8 cellular contexts compared by ENCODE assay signal in the genomic region with DNA sequence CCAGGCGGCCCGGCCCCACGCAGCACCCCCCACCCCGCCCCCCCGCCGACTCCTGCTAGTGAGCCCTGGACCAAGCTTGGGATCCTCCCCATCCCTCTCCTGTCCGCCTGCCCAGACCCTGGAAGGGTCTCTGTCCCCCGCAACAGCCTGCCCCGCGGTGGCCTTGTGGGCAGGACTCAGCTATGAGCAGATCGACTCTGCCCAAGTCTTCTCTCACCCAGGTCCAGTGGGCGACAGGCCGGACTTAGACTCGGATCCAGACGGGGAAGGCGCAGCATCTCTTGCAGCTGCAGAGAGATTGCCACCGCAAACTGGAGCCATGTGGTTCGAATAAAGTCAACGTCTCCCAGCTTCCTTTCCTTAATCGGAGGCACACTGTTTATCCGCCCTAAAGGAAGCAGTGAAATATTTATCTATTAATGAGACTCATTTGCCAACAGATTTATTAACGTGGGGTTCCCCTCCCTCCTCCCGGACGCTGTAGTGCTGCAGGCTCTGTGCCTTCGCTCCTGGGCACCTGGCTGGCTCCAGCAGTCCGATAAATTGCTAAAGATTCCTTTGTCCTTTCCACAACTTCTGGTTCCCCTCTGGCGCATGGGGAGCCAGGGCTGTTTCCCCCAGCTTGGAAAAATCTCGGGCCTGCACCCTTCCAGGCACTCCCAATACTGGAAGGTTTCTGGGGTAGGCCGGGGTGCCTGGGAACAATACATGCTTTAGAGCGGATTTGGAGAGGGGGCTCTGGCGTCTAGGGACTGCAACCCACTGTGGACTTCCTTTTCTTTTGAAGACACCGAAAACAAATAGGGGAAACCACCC. TPM values are rescaled to one million over a fixed set of nuclear protein-coding genes. Genes with fewer than 3 reads are reported as not detected.
A peak's percentile ranks its signal among the peaks of the same experiment; 100 is the strongest.
DNase-seq lines count a peak whose midpoint lies in the region; ATAC-seq and TF ChIP-seq lines count a peak whose summit lies in the region.
"Had no signal": no experiment of that assay in that cellular context is flagged by ENCODE, and none has a peak within 500 bp of the region (broad histone marks: within the 10 kb centered on the region; RNA-seq: fewer than 3 reads in every experiment).

No MANE protein-coding gene starts in this region.

- H3K4me2 ChIP-seq in Loucy (ENCODE audit: low read depth, low read length, poor library complexity, severe bottlenecking): peak overlapping the region; percentile 91

- no peaks in the 10 kb centered on the region for H3K9me3 ChIP-seq in Loucy (ENCODE audit: insufficient read depth, low read depth, low read length)
- H3K9me3 ChIP-seq in colonic mucosa: no peaks in the 10 kb centered on the region

- H3K27me3 ChIP-seq in Loucy (ENCODE audit: insufficient read depth, low read length, poor library complexity, severe bottlenecking) (peaks cover 6% of the 10 kb centered on the region), colonic mucosa (peaks cover 4% of the 10 kb centered on the region)

- peaks cover 5% of the 10 kb centered on the region; the same call in 1 of the 2 replicates for H3F3A ChIP-seq in Loucy (ENCODE audit: low read depth)

- DNase-seq in colonic mucosa: no peak
- no peak for DNase-seq in skeletal muscle cell (ENCODE audit: low read depth)
- no peak for DNase-seq in dedifferentiated amniotic fluid mesenchymal stem cell (ENCODE audit: extremely low spot score)

- TF ChIP-seq CTCF in Loucy (conservative IDR thresholded peaks at IDR 0.05; ENCODE audit: low read length) (no peak), colonic mucosa (IDR thresholded peaks at IDR 0.05) (no peak)

- H3K36me3 ChIP-seq in Loucy (ENCODE audit: insufficient read depth, low read length) (0 out of 2 replicates have a peak, but pooled peaks cover 3% of the 10 kb centered on the region), colonic mucosa (no peaks in the 10 kb centered on the region)

- intact Hi-C loops in colonic mucosa (cut with DNase I): no loop called here

- no peaks in the 10 kb centered on the region for H3K9me2 ChIP-seq in Loucy (replicated peaks; ENCODE audit: low read depth, low read length)

- peaks cover 98% of the 10 kb centered on the region for H3K79me2 ChIP-seq in Loucy (ENCODE audit: insufficient read depth, low read length)

- peaks cover 29% of the 10 kb centered on the region for H3K4me1 ChIP-seq in Loucy (ENCODE audit: insufficient read depth, low read length, poor library complexity, severe bottlenecking)
- H3K4me1 ChIP-seq in colonic mucosa: peaks cover 16% of the 10 kb centered on the region

- peak overlapping the region; percentile 94 for H3K4me3 ChIP-seq in Loucy (ENCODE audit: low read length, poor library complexity, severe bottlenecking)
- H3K4me3 ChIP-seq in colonic mucosa: peak overlapping the region; percentile 49
- peak overlapping the region; percentile 82 for H3K4me3 ChIP-seq in skeletal muscle cell (ENCODE audit: low read depth, low read length)

- ATAC-seq in HG03135 (IDR thresholded peaks at IDR 0.05; ENCODE audit: unreplicated experiment) (no peak), GM18873 (IDR thresholded peaks at IDR 0.05; ENCODE audit: low FRiP score, unreplicated experiment) (no peak)
- ATAC-seq: left lobe of liver; stimulated activated naive CD8-positive, alpha-beta T cell treated with anti-CD3 and anti-CD28 coated beads, Interleukin-15, amount 100 ng/mL, for 72 hours had no signal

- peak overlapping the region; percentile 99 for H3K9ac ChIP-seq in Loucy (ENCODE audit: low read depth, low read length, poor library complexity, severe bottlenecking)
- peak overlapping the region; percentile 80 to 100 for H3K9ac ChIP-seq in colonic mucosa (ENCODE audit: low read depth in 2 of 2, low read length in 2 of 2)

- H4K20me1 ChIP-seq in Loucy (ENCODE audit: insufficient read depth, low read length, poor library complexity, severe bottlenecking): peaks cover 5% of the 10 kb centered on the region

- no peak overlapping the region for H2AFZ ChIP-seq in Loucy (ENCODE audit: low read length)

- peak overlapping the region; percentile 94 for H3K27ac ChIP-seq in colonic mucosa

RNA-seq across cellular contexts. Expression of a gene that starts 0.6 kb away (rescaled TPM):
- total RNA-seq in colonic mucosa: 10 to 100 TPM; 21.9 to 24.4 TPM
- total RNA-seq: left lobe of liver had no signal

RNA-seq across cellular contexts. Expression of a gene that starts 4.7 kb away (rescaled TPM):
- 10 to 100 TPM; 13.3 to 14.1 TPM for total RNA-seq in colonic mucosa

RNA-seq across cellular contexts. Expression of a gene that starts 8.2 kb away (rescaled TPM):
- 10 to 100 TPM; 19.5 to 22.1 TPM for total RNA-seq in colonic mucosa
- total RNA-seq: left lobe of liver had no signal

RNA-seq across cellular contexts. Expression of a gene that starts 9.5 kb away (rescaled TPM):
- 10 to 100 TPM; 10.9 to 29.6 TPM for total RNA-seq in colonic mucosa
- total RNA-seq: left lobe of liver had no signal

RNA-seq across cellular contexts. Expression of a gene that starts 13.6 kb away (rescaled TPM):
- 10 to 100 TPM in 1 of 2 donors, 1 to 10 TPM in 1; 9.6 to 18.7 TPM for total RNA-seq in colonic mucosa
